ENCODE assay signal across 8 cellular contexts in the genomic region with DNA sequence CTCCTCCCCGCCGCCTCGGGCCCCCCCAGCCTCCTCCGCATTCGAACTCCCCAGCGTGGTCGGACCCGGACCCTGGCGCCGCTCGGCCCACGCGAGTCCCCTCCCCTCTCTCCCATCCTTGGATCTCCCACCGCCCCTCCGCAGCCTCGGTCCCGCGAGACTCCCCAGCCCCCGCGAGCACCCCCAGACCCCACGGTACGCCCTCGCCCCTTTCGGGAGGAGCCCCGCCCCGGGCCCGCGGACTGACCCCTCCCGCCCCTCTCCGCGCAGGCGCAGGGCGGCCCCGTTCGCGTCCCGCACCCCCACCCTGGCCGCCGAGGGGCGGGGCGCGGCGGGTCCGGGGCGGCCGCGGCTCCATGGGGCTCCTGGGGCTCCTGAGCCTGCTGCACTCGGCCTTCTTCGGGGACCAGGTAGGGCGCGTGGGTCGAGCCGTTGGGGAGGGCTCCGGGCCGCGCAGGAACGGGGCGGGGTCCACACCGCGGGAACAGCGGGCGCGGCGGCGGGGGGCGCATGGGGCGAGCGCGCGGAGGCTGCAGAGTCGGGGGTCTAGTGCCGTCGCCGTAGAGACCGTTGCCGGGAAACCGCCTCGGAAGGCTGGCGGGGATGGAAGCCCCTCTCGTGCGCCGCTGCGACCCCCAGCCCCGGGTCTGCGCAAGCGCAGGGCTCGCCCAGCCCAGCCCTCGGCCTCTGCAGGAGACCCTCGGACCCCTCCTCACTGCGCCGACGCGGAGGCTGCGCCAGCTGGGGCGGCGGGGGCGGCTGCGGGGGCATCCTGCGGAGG. TPM values are rescaled to one million over a fixed set of nuclear protein-coding genes. Genes with fewer than 3 reads are reported as not detected.
DNase-seq lines count a peak whose midpoint lies in the region; ATAC-seq and TF ChIP-seq lines count a peak whose summit lies in the region.

No MANE protein-coding gene starts in this region.

- peak overlapping the region in 1 of 2 experiments; percentile 25 for H2BK12ac ChIP-seq in mesenchymal stem cell (ENCODE audit: low read length in 2 of 2)

- H3K4me3 ChIP-seq in BJ (ENCODE audit: low read depth, low read length) = peak overlapping the region; percentile 46
- H3K4me3 ChIP-seq in astrocyte of the spinal cord (ENCODE audit: low read depth, low read length) = peak overlapping the region; percentile 29
- peak overlapping the region in 1 of 2 experiments; percentile 44 for H3K4me3 ChIP-seq in mesenchymal stem cell (ENCODE audit: insufficient read depth in 1 of 2, low read depth in 1 of 2, low read length in 2 of 2)

- no peak overlapping the region for H2BK15ac ChIP-seq in mesenchymal stem cell (ENCODE audit: low read depth, poor library complexity, severe bottlenecking)

- peak overlapping the region in 1 of 10 donors; percentile 44 for H3K4me3 Mint-ChIP-seq in naive thymus-derived CD8-positive, alpha-beta T cell

- 2% methylated on average over 66 of the region's 99 CpGs for whole genome bisulfite sequencing in mesenchymal stem cell

- peaks cover 6% of the 10 kb centered on the region for H3K79me1 ChIP-seq in mesenchymal stem cell (replicated peaks; ENCODE audit: low read length, poor library complexity, severe bottlenecking)

- peak overlapping the region; percentile 74 for H3K4me2 ChIP-seq in mesenchymal stem cell (ENCODE audit: low read length, poor library complexity, severe bottlenecking)

- CTCF ChIA-PET in BJ (lab: Yijun Ruan, JAX) (interaction anchor here (0.8 to 3.7 kb wide), 15 partner anchors 8 to 166 kb away, joined by 3 to 21 read pairs (median 6); a partner anchor contains a TSS), GM10248 (lab: Yijun Ruan, JAX) (interaction anchor here (0.8 to 5.0 kb wide), 9 partner anchors 8 to 227 kb away, joined by 3 to 25 read pairs (median 6); no protein-coding TSS in a partner anchor)

- H3K36me3 ChIP-seq in BJ (ENCODE audit: control insufficient read depth, insufficient read depth, low read length) = peaks cover 10% of the 10 kb centered on the region
- peaks cover 19 to 22% of the 10 kb centered on the region in 2 experiments for H3K36me3 ChIP-seq in mesenchymal stem cell (ENCODE audit: control insufficient read depth in 1 of 2, insufficient read depth in 2 of 2, low read depth in 1 of 2, low read length in 2 of 2)

- H3K4me1 ChIP-seq in mesenchymal stem cell (ENCODE audit: control insufficient read depth, insufficient read depth, low read depth, low read length) = peaks cover 39% of the 10 kb centered on the region

- H3K9ac ChIP-seq in mesenchymal stem cell (ENCODE audit: low read length) = no peak overlapping the region

- H3K27me3 ChIP-seq in BJ (ENCODE audit: control insufficient read depth, insufficient read depth, low read length) = peaks cover 21% of the 10 kb centered on the region
- H3K27me3 ChIP-seq in mesenchymal stem cell (ENCODE audit: control insufficient read depth in 1 of 2, insufficient read depth in 1 of 2, low read length in 2 of 2) = peaks cover 38 to 48% of the 10 kb centered on the region in 2 experiments

- H3K4ac ChIP-seq in mesenchymal stem cell (ENCODE audit: low read depth in 1 of 2, low read length in 2 of 2) = no peak overlapping the region

- peaks cover 20 to 37% (median 29%) of the 10 kb centered on the region in 5 donors for H3K27me3 Mint-ChIP-seq in naive thymus-derived CD8-positive, alpha-beta T cell

- peak overlapping the region in 1 of 2 experiments; percentile 51 for H3K23ac ChIP-seq in mesenchymal stem cell (ENCODE audit: low read length in 2 of 2)

- no peak overlapping the region for H2AK5ac ChIP-seq in mesenchymal stem cell (ENCODE audit: low read length, severe bottlenecking)

- peaks cover 11 to 36% (median 27%) of the 10 kb centered on the region in 4 donors for H3K4me1 Mint-ChIP-seq in naive thymus-derived CD8-positive, alpha-beta T cell

- no peaks in the 10 kb centered on the region for H3K9me3 Mint-ChIP-seq in naive thymus-derived CD8-positive, alpha-beta T cell

- no peak overlapping the region for H3K27ac Mint-ChIP-seq in naive thymus-derived CD8-positive, alpha-beta T cell

- H4K8ac ChIP-seq in mesenchymal stem cell (ENCODE audit: low read length) = no peak overlapping the region

- no peak overlapping the region for H4K91ac ChIP-seq in mesenchymal stem cell (ENCODE audit: low read length)

- H2AFZ ChIP-seq in mesenchymal stem cell (ENCODE audit: low read depth, low read length) = no peak overlapping the region

- H2BK120ac ChIP-seq in mesenchymal stem cell (ENCODE audit: low read depth, low read length) = no peak overlapping the region

- DNase-seq in BJ (ENCODE audit: low read depth) (no peak), NCI-H128 (lab: John Stamatoyannopoulos, UW; ENCODE audit: unreplicated experiment) (peak; percentile 57), astrocyte of the spinal cord (ENCODE audit: low read depth, low spot score) (no peak), mesenchymal stem cell (no peak), GM10248 (ENCODE audit: extremely low spot score) (no peak), activated gamma-delta T cell (lab: John Stamatoyannopoulos, UW) (no peak)
- no peak for DNase-seq in central memory CD4-positive, alpha-beta T cell
- DNase-seq in naive thymus-derived CD8-positive, alpha-beta T cell = no peak

- H3K27ac ChIP-seq in mesenchymal stem cell (ENCODE audit: low read length, poor library complexity, severe bottlenecking) = no peak overlapping the region

- no peak overlapping the region for H3K18ac ChIP-seq in mesenchymal stem cell (ENCODE audit: low read depth in 1 of 2, low read length in 2 of 2)

- POLR2A ChIA-PET in BJ (lab: Charles Lee) (interaction anchor here (0.6 kb wide), 1 partner anchor 130 kb away, joined by 5 read pairs; no protein-coding TSS in a partner anchor), GM10248 (lab: Yijun Ruan, JAX) (no interaction called here)
- POLR2A ChIA-PET in naive thymus-derived CD8-positive, alpha-beta T cell (lab: Charles Lee) = interaction anchor here (0.6 to 1.6 kb wide), 5 partner anchors 9 to 177 kb away, joined by 3 to 5 read pairs (median 4); a partner anchor contains a TSS

- no peak for ATAC-seq in naive thymus-derived CD8-positive, alpha-beta T cell

- in situ Hi-C loops in astrocyte of the spinal cord (cut with HindIII; ENCODE audit: low sequenced_read_pairs) = no loop called here

- H2BK5ac ChIP-seq in mesenchymal stem cell (ENCODE audit: low read depth, low read length, poor library complexity, severe bottlenecking) = no peak overlapping the region

- H3K14ac ChIP-seq in mesenchymal stem cell (ENCODE audit: low read length in 2 of 2) = no peak overlapping the region

- peaks cover 0 to 25% (median 2%) of the 10 kb centered on the region in 3 donors for H3K36me3 Mint-ChIP-seq in naive thymus-derived CD8-positive, alpha-beta T cell

- H3K9me3 ChIP-seq in mesenchymal stem cell (ENCODE audit: control insufficient read depth, low read length) = no peaks in the 10 kb centered on the region

- TF ChIP-seq CTCF in BJ (IDR thresholded peaks at IDR 0.05; ENCODE audit: insufficient read depth, low read depth, low read length) (no peak), astrocyte of the spinal cord (IDR thresholded peaks at IDR 0.05; ENCODE audit: low read depth, low read length) (no peak), GM10248 (IDR thresholded peaks at IDR 0.05; ENCODE audit: control extremely low read depth, extremely low read depth, low read depth, missing control alignments) (no peak)

RNA-seq across cellular contexts. Expression of a gene that starts 3.8 kb away (rescaled TPM):
- polyA plus RNA-seq in BJ (2011; rRNA removed) = 0.07 and 0.11 TPM in 2 replicates
- 0.36 and 0.43 TPM in 2 replicates for polyA minus RNA-seq in BJ (2011; rRNA and poly(A)+ RNA removed)
- 0.23 TPM for polyA plus RNA-seq in mesenchymal stem cell (2013, experiment 1 of 2)
- 0.23 TPM for polyA plus RNA-seq in mesenchymal stem cell (2013, experiment 2 of 2)
- under 1 TPM; 0.08 to 0.29 TPM for total RNA-seq in naive thymus-derived CD8-positive, alpha-beta T cell
- polyA plus RNA-seq in naive thymus-derived CD8-positive, alpha-beta T cell = not detected

RNA-seq across cellular contexts. Expression of a gene that starts 7.9 kb away (rescaled TPM):
- polyA plus RNA-seq in BJ (2011; rRNA removed) = 854 and 1,597 TPM in 2 replicates
- 665 and 710 TPM in 2 replicates for polyA minus RNA-seq in BJ (2011; rRNA and poly(A)+ RNA removed)
- polyA plus RNA-seq in mesenchymal stem cell (2013, experiment 1 of 2) = 2,213 TPM
- 2,093 TPM for polyA plus RNA-seq in mesenchymal stem cell (2013, experiment 2 of 2)
- 1,000 to 10,000 TPM; 1,886 to 1,928 TPM for total RNA-seq in naive thymus-derived CD8-positive, alpha-beta T cell
- polyA plus RNA-seq in naive thymus-derived CD8-positive, alpha-beta T cell = 1,000 to 10,000 TPM; 3,438 to 4,304 (median 3,489) TPM

RNA-seq across cellular contexts. Expression of a gene that starts 32.9 kb away (rescaled TPM):
- polyA plus RNA-seq in BJ (2011; rRNA removed) = 23.9 and 32.6 TPM in 2 replicates
- 6.6 and 9.6 TPM in 2 replicates for polyA minus RNA-seq in BJ (2011; rRNA and poly(A)+ RNA removed)
- polyA plus RNA-seq in mesenchymal stem cell (2013, experiment 1 of 2) = 19.7 TPM
- polyA plus RNA-seq in mesenchymal stem cell (2013, experiment 2 of 2) = 19.4 TPM
- 10 to 100 TPM; 58.3 to 59.7 TPM for total RNA-seq in naive thymus-derived CD8-positive, alpha-beta T cell
- polyA plus RNA-seq in naive thymus-derived CD8-positive, alpha-beta T cell = 10 to 100 TPM; 31.3 to 50.3 (median 32.5) TPM

RNA-seq across cellular contexts. Expression of a gene that starts 38.7 kb away (rescaled TPM):
- polyA plus RNA-seq in BJ (2011; rRNA removed) = 38.3 and 48.9 TPM in 2 replicates
- polyA minus RNA-seq in BJ (2011; rRNA and poly(A)+ RNA removed) = 18.8 and 19.6 TPM in 2 replicates
- 65.2 TPM for polyA plus RNA-seq in mesenchymal stem cell (2013, experiment 1 of 2)
- polyA plus RNA-seq in mesenchymal stem cell (2013, experiment 2 of 2) = 66.2 TPM
- 100 to 1,000 TPM; 166 TPM for total RNA-seq in naive thymus-derived CD8-positive, alpha-beta T cell
- 1 to 10 TPM; 5.9 to 8.5 (median 7.5) TPM for polyA plus RNA-seq in naive thymus-derived CD8-positive, alpha-beta T cell

RNA-seq across cellular contexts. Expression of a gene that starts 44.0 kb away (rescaled TPM):
- 0.59 and 1.3 TPM in 2 replicates for polyA plus RNA-seq in BJ (2011; rRNA removed)
- 0.62 and 2.3 TPM in 2 replicates for polyA minus RNA-seq in BJ (2011; rRNA and poly(A)+ RNA removed)
- 2.0 TPM for polyA plus RNA-seq in mesenchymal stem cell (2013, experiment 1 of 2)
- polyA plus RNA-seq in mesenchymal stem cell (2013, experiment 2 of 2) = 1.4 TPM
- total RNA-seq in naive thymus-derived CD8-positive, alpha-beta T cell = 10 to 100 TPM; 11.1 to 12.0 TPM
- 1 to 10 TPM in 2 of 3 donors, under 1 TPM in 1; 0.35 to 1.3 (median 1.2) TPM for polyA plus RNA-seq in naive thymus-derived CD8-positive, alpha-beta T cell
